ENCODE assay signal across 25 cellular contexts in genomic region chrX:7062912-7063311, GRCh38.
"Had no signal": no experiment of that assay in that cellular context is flagged by ENCODE, and none has a peak within 500 bp of the region (broad histone marks: within the 10 kb centered on the region; RNA-seq: fewer than 3 reads in every experiment).

No MANE protein-coding gene starts in this region.

- H3K4me1 Mint-ChIP-seq: WTC11 had no signal

- H3K36me3 ChIP-seq: brain microvascular endothelial cell had no signal

- H3K4me3 ChIP-seq: coronary artery, dorsolateral prefrontal cortex, spleen, tibial nerve had no signal

- H3K9me3 Mint-ChIP-seq: activated CD4-positive, alpha-beta memory T cell treated with anti-CD3 and anti-CD28 coated beads, Interleukin-2, amount 10 ng/mL, durations not matched to agents 7 days and 5 days; activated CD4-positive, alpha-beta T cell treated with anti-CD3 and anti-CD28 coated beads, Interleukin-2, amount 10 ng/mL, durations not matched to agents 7 days and 5 days; activated naive CD4-positive, alpha-beta T cell treated with anti-CD3 and anti-CD28 coated beads, Interleukin-2, amount 10 ng/mL, durations not matched to agents 7 days and 5 days; activated naive CD8-positive, alpha-beta T cell treated with anti-CD3 and anti-CD28 coated beads, Interleukin-2, amount 10 ng/mL, durations not matched to agents 7 days and 5 days; activated T-cell treated with anti-CD3 and anti-CD28 coated beads, Interleukin-2, amount 50 U/mL, for 24 hours; naive B cell had no signal

- H3K27ac ChIP-seq: coronary artery, dorsolateral prefrontal cortex, parathyroid adenoma, spleen, tibial nerve had no signal

- H3K9ac ChIP-seq: parathyroid adenoma had no signal

- H2AFZ ChIP-seq: parathyroid adenoma had no signal

- H3K4me1 ChIP-seq: parathyroid adenoma, tibial nerve had no signal

- ATAC-seq: left ventricle myocardium superior, right cardiac atrium, WTC11 had no signal

- DNase-seq: activated CD4-positive, alpha-beta memory T cell treated with anti-CD3 and anti-CD28 coated beads, Interleukin-2, amount 10 ng/mL, durations not matched to agents 7 days and 5 days; activated CD4-positive, alpha-beta T cell treated with anti-CD3 and anti-CD28 coated beads for 1 hour; activated CD4-positive, alpha-beta T cell treated with anti-CD3 and anti-CD28 coated beads, Interleukin-2, amount 10 ng/mL, durations not matched to agents 7 days and 5 days; activated CD8-positive, alpha-beta memory T cell treated with anti-CD3 and anti-CD28 coated beads, Interleukin-2, amount 50 U/mL, for 48 hours; activated gamma-delta T cell; activated naive CD4-positive, alpha-beta T cell treated with anti-CD3 and anti-CD28 coated beads, Interleukin-2, amount 10 ng/mL, durations not matched to agents 7 days and 5 days; activated naive CD8-positive, alpha-beta T cell treated with anti-CD3 and anti-CD28 coated beads, Interleukin-2, amount 10 ng/mL, durations not matched to agents 7 days and 5 days; activated T-cell treated with anti-CD3 and anti-CD28 coated beads, Interleukin-2, amount 50 U/mL, for 24 hours; amniotic stem cell; dorsolateral prefrontal cortex; effector memory CD4-positive, alpha-beta T cell; erythroblast; left ventricle myocardium superior; naive B cell; nephron progenitor cell; occipital lobe; right cardiac atrium; spleen; stimulated activated CD4-positive, alpha-beta T cell treated with anti-CD3 and anti-CD28 coated beads, Interleukin-2, amount 100 ng/mL, for 48 hours; stimulated activated naive CD4-positive, alpha-beta T cell treated with Interleukin-2 at 50 U/mL for 16 hours had no signal

- H3K27ac Mint-ChIP-seq: activated CD4-positive, alpha-beta memory T cell treated with anti-CD3 and anti-CD28 coated beads, Interleukin-2, amount 10 ng/mL, durations not matched to agents 7 days and 5 days; activated CD4-positive, alpha-beta T cell treated with anti-CD3 and anti-CD28 coated beads, Interleukin-2, amount 10 ng/mL, durations not matched to agents 7 days and 5 days; activated naive CD4-positive, alpha-beta T cell treated with anti-CD3 and anti-CD28 coated beads, Interleukin-2, amount 10 ng/mL, durations not matched to agents 7 days and 5 days; activated naive CD8-positive, alpha-beta T cell treated with anti-CD3 and anti-CD28 coated beads, Interleukin-2, amount 10 ng/mL, durations not matched to agents 7 days and 5 days; activated T-cell treated with anti-CD3 and anti-CD28 coated beads, Interleukin-2, amount 50 U/mL, for 24 hours; WTC11 had no signal

- H3K9me3 ChIP-seq: spleen, tibial nerve had no signal

- H3K27me3 ChIP-seq: brain microvascular endothelial cell, dorsolateral prefrontal cortex, spleen, tibial nerve had no signal

- H3K27me3 Mint-ChIP-seq: activated CD4-positive, alpha-beta memory T cell treated with anti-CD3 and anti-CD28 coated beads, Interleukin-2, amount 10 ng/mL, durations not matched to agents 7 days and 5 days; activated CD4-positive, alpha-beta T cell treated with anti-CD3 and anti-CD28 coated beads, Interleukin-2, amount 10 ng/mL, durations not matched to agents 7 days and 5 days; activated naive CD4-positive, alpha-beta T cell treated with anti-CD3 and anti-CD28 coated beads, Interleukin-2, amount 10 ng/mL, durations not matched to agents 7 days and 5 days; activated naive CD8-positive, alpha-beta T cell treated with anti-CD3 and anti-CD28 coated beads, Interleukin-2, amount 10 ng/mL, durations not matched to agents 7 days and 5 days; activated T-cell treated with anti-CD3 and anti-CD28 coated beads, Interleukin-2, amount 50 U/mL, for 24 hours; naive B cell had no signal

- H3K4me3 Mint-ChIP-seq: activated CD4-positive, alpha-beta memory T cell treated with anti-CD3 and anti-CD28 coated beads, Interleukin-2, amount 10 ng/mL, durations not matched to agents 7 days and 5 days; activated CD4-positive, alpha-beta T cell treated with anti-CD3 and anti-CD28 coated beads, Interleukin-2, amount 10 ng/mL, durations not matched to agents 7 days and 5 days; activated naive CD4-positive, alpha-beta T cell treated with anti-CD3 and anti-CD28 coated beads, Interleukin-2, amount 10 ng/mL, durations not matched to agents 7 days and 5 days; activated naive CD8-positive, alpha-beta T cell treated with anti-CD3 and anti-CD28 coated beads, Interleukin-2, amount 10 ng/mL, durations not matched to agents 7 days and 5 days; activated T-cell treated with anti-CD3 and anti-CD28 coated beads, Interleukin-2, amount 50 U/mL, for 24 hours; WTC11 had no signal
